Comparison of ENCODE assay signal across 8 cellular contexts in genomic region chr16:10964891-10965326, GRCh38. TPM values are rescaled to one million over a fixed set of nuclear protein-coding genes. Genes with fewer than 3 reads are reported as not detected.
A peak's percentile ranks its signal among the peaks of the same experiment; 100 is the strongest.
DNase-seq lines count a peak whose midpoint lies in the region; ATAC-seq and TF ChIP-seq lines count a peak whose summit lies in the region.

No MANE protein-coding gene starts in this region.

- no peak overlapping the region for H2AFZ ChIP-seq in OCI-LY1 (ENCODE audit: low read length)

- TF ChIP-seq CTCF in OCI-LY1 (IDR thresholded peaks at IDR 0.05; ENCODE audit: low read length) (no peak), brain microvascular endothelial cell (IDR thresholded peaks at IDR 0.05; ENCODE audit: low read depth, low read length, missing control alignments) (no peak)

- H3K27me3 ChIP-seq in OCI-LY1 (ENCODE audit: insufficient read depth, low read length) (no peaks in the 10 kb centered on the region), brain microvascular endothelial cell (replicated peaks) (no peaks in the 10 kb centered on the region)

- H4K20me1 ChIP-seq in OCI-LY1 (ENCODE audit: insufficient read depth, low read length), result no peaks in the 10 kb centered on the region

- peak overlapping the region; percentile 28; the same call in 1 of the 2 replicates for H3K4me2 ChIP-seq in OCI-LY1 (ENCODE audit: low read length)

- H3K4me3 ChIP-seq in OCI-LY1 (ENCODE audit: low read depth, low read length, poor library complexity, severe bottlenecking) (no peak overlapping the region), brain microvascular endothelial cell (ENCODE audit: low read depth, low read length) (no peak overlapping the region)

- no peaks in the 10 kb centered on the region for H3F3A ChIP-seq in OCI-LY1 (ENCODE audit: insufficient read depth, low read length)

- H3K9ac ChIP-seq in OCI-LY1 (ENCODE audit: low read length), result peak overlapping the region; percentile 3; the same call in 1 of the 2 replicates

- no peaks in the 10 kb centered on the region for H3K9me2 ChIP-seq in OCI-LY1 (ENCODE audit: low read depth, low read length)

- ATAC-seq in GM21390 (IDR thresholded peaks at IDR 0.05; ENCODE audit: unreplicated experiment), result peak; percentile 46
- no peak for ATAC-seq in sciatic nerve
- ATAC-seq in GM19455 (IDR thresholded peaks at IDR 0.05; ENCODE audit: unreplicated experiment), result no peak

- peak; percentile 53 for DNase-seq in activated effector memory CD4-positive, alpha-beta T cell treated with Interleukin-2 at 50 U/mL for 16 hours
- DNase-seq in stimulated activated naive CD4-positive, alpha-beta T cell treated with Interleukin-2 at 50 U/mL for 16 hours (lab: John Stamatoyannopoulos, UW), result peak; percentile 80
- DNase-seq in sciatic nerve (ENCODE audit: low spot score), result no peak
- DNase-seq in CD1c-positive myeloid dendritic cell (ENCODE audit: extremely low spot score), result no peak
- DNase-seq in brain microvascular endothelial cell, result no peak

- H3K27ac ChIP-seq in OCI-LY1 (ENCODE audit: low read depth, low read length, poor library complexity, severe bottlenecking) (peak overlapping the region; percentile 27), brain microvascular endothelial cell (no peak overlapping the region)

- no peaks in the 10 kb centered on the region for H3K79me2 ChIP-seq in OCI-LY1 (ENCODE audit: insufficient read depth, low read length)

- no peaks in the 10 kb centered on the region for H3K9me3 ChIP-seq in OCI-LY1 (ENCODE audit: low read length)

- H3K36me3 ChIP-seq in OCI-LY1 (ENCODE audit: insufficient read depth, low read length), result peaks cover 36% of the 10 kb centered on the region
- peaks cover 10% of the 10 kb centered on the region for H3K36me3 ChIP-seq in brain microvascular endothelial cell (replicated peaks)

- peaks cover 27% of the 10 kb centered on the region for H3K4me1 ChIP-seq in OCI-LY1 (ENCODE audit: insufficient read depth, low read length, severe bottlenecking)

- in situ Hi-C loops in brain microvascular endothelial cell (cut with HindIII; ENCODE audit: low pct_ligation_motif_present, low sequenced_read_pairs), result loop anchor here (25.0 kb wide), 1 partner anchor 397 kb away; no protein-coding TSS in a partner anchor

- intact Hi-C loops in sciatic nerve (cut with DNase I), result no loop called here

RNA-seq across cellular contexts. Expression of gene CLEC16A, which starts 20.5 kb away (rescaled TPM):
- total RNA-seq in sciatic nerve, result 39.4 TPM

RNA-seq across cellular contexts. Expression of gene DEXI, which starts 22.6 kb away (rescaled TPM):
- total RNA-seq in sciatic nerve, result 31.7 TPM

Comparison
In these comparisons a context has a peak if more than half of its experiments do, and no peak if none do; other contexts are left out.
1. DNase-seq: peak in activated effector memory CD4-positive, alpha-beta T cell treated with Interleukin-2 at 50 U/mL for 16 hours (single experiment) and stimulated activated naive CD4-positive, alpha-beta T cell treated with Interleukin-2 at 50 U/mL for 16 hours (single experiment); none in sciatic nerve (single experiment), CD1c-positive myeloid dendritic cell (single experiment) and brain microvascular endothelial cell (single experiment).